Comparison of ENCODE assay signal across 16 cellular contexts in the genomic region with DNA sequence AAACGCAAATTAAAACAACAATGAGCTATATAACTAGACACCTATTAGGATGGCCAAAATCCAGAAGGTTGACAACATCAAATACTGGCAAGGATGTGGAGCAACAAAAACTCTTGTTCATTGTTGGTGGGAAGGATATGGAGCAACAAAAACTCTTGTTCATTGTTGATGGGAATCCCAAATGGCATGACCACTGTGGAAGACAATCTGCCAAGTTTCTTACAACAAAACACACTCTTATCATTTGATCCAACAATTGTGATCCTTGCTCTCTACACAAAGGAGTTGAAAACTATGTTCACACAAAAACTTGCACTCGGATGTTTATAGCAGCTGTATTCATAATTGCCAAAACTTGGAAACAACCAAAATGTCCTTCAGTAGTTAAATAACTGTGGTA.
DNase-seq lines count a peak whose midpoint lies in the region; ATAC-seq and TF ChIP-seq lines count a peak whose summit lies in the region.
"Had no signal": no experiment of that assay in that cellular context is flagged by ENCODE, and none has a peak within 500 bp of the region (broad histone marks: within the 10 kb centered on the region; RNA-seq: fewer than 3 reads in every experiment).

No MANE protein-coding gene starts in this region.

- H3K9me3 ChIP-seq in right atrium auricular region, result no peaks in the 10 kb centered on the region
- H3K9me3 ChIP-seq: Caco-2 had no signal

- CTCF ChIA-PET in activated naive CD4-positive, alpha-beta T cell treated with anti-CD3 and anti-CD28 coated beads for 36 hours (lab: Charles Lee), result no interaction called here

- H3K4me1 ChIP-seq in right atrium auricular region, result no peaks in the 10 kb centered on the region
- H3K4me1 ChIP-seq: Caco-2 had no signal

- no peaks in the 10 kb centered on the region for H3K27me3 ChIP-seq in right atrium auricular region

- no peaks in the 10 kb centered on the region for H3K36me3 Mint-ChIP-seq in activated naive CD4-positive, alpha-beta T cell treated with anti-CD3 and anti-CD28 coated beads for 36 hours (ENCODE audit: low read depth)

- peak; percentile 50 for ATAC-seq in left ventricle myocardium superior
- ATAC-seq: HCT116 had no signal

- DNase-seq in left ventricle myocardium superior (no peak), right atrium auricular region (ENCODE audit: low spot score) (no peak), fibroblast of the aortic adventitia (ENCODE audit: low read depth) (peak; percentile 59), medulla oblongata (ENCODE audit: extremely low spot score) (peak; percentile 23), superior temporal gyrus (ENCODE audit: extremely low spot score) (peak; percentile 64), AG08395 (ENCODE audit: low spot score) (no peak)
- DNase-seq in stimulated activated naive CD4-positive, alpha-beta T cell (lab: John Stamatoyannopoulos, UW), result no peak
- DNase-seq in activated naive CD4-positive, alpha-beta T cell treated with anti-CD3 and anti-CD28 coated beads for 36 hours, result no peak
- DNase-seq: Caco-2; CD4-positive, alpha-beta T cell; GOT3; H7; HFFc6; IMR-90 had no signal

- no peaks in the 10 kb centered on the region for H3K9me3 Mint-ChIP-seq in activated naive CD4-positive, alpha-beta T cell treated with anti-CD3 and anti-CD28 coated beads for 36 hours
- H3K9me3 Mint-ChIP-seq: CD4-positive, alpha-beta T cell; HFFc6 had no signal

- intact Hi-C loops in left ventricle myocardium superior (cut with micrococcal nuclease), result no loop called here
- intact Hi-C loops in activated naive CD4-positive, alpha-beta T cell treated with anti-CD3 and anti-CD28 coated beads for 36 hours (cut with micrococcal nuclease), result no loop called here

- no peak overlapping the region for H3K27ac Mint-ChIP-seq in activated naive CD4-positive, alpha-beta T cell treated with anti-CD3 and anti-CD28 coated beads for 36 hours
- H3K27ac Mint-ChIP-seq: CD4-positive, alpha-beta T cell; HFFc6 had no signal

- H3K27ac ChIP-seq in right atrium auricular region, result no peak overlapping the region
- H3K27ac ChIP-seq: C4-2B had no signal

- no peak overlapping the region for H3K4me3 ChIP-seq in right atrium auricular region
- H3K4me3 ChIP-seq in fibroblast of the aortic adventitia (ENCODE audit: low read depth, low read length), result no peak overlapping the region

- no peaks in the 10 kb centered on the region for H3K36me3 ChIP-seq in right atrium auricular region

- H3K27me3 Mint-ChIP-seq in activated naive CD4-positive, alpha-beta T cell treated with anti-CD3 and anti-CD28 coated beads for 36 hours (ENCODE audit: low read depth), result peaks cover 14% of the 10 kb centered on the region

- no peaks in the 10 kb centered on the region for H3K4me1 Mint-ChIP-seq in activated naive CD4-positive, alpha-beta T cell treated with anti-CD3 and anti-CD28 coated beads for 36 hours (ENCODE audit: low read depth)

- no peak overlapping the region for H3K4me3 Mint-ChIP-seq in activated naive CD4-positive, alpha-beta T cell treated with anti-CD3 and anti-CD28 coated beads for 36 hours
- H3K4me3 Mint-ChIP-seq: CD4-positive, alpha-beta T cell; HFFc6 had no signal

- TF ChIP-seq CTCF in right atrium auricular region (IDR thresholded peaks at IDR 0.05) (no peak), fibroblast of the aortic adventitia (IDR thresholded peaks at IDR 0.05; ENCODE audit: insufficient read depth, low read length) (no peak)

Comparison
In these comparisons a context has a peak if more than half of its experiments do, and no peak if none do; other contexts are left out.
1. DNase-seq: peak in fibroblast of the aortic adventitia (single experiment), medulla oblongata (single experiment) and superior temporal gyrus (single experiment); none in left ventricle myocardium superior (single experiment), right atrium auricular region (single experiment), stimulated activated naive CD4-positive, alpha-beta T cell (0 of 6), AG08395 (single experiment) and activated naive CD4-positive, alpha-beta T cell treated with anti-CD3 and anti-CD28 coated beads for 36 hours (single experiment).